1 cellular context compared by ENCODE assay signal in the genomic region with DNA sequence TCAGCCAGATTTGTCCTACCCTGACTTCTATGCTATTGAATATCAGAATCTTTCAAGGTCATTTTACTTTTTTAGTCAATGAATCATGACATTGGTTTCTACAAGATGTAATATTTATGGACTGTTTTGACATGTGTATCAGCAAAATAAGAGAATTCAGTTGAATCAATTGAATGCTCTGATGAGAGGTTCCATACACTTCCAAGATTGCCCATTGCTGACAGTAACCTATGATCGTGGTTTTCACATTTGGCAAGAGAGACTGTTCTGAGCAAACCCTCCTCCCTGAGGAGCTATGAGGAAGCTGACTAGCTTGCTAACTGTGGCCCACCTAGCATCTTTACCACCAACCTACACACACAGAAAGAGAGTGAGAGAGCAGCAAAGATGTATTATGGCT.
TF ChIP-seq lines count a peak whose summit lies in the region.

No MANE protein-coding gene starts in this region.

TF ChIP-seq in IMR-90, 13 proteins besides CTCF, POLR2A, EP300 and RAD21:
- TF ChIP-seq SMC3 (IDR thresholded peaks at IDR 0.05; ENCODE audit: low read depth, low read length) (no peak), MXI1 (IDR thresholded peaks at IDR 0.05; ENCODE audit: borderline replicate concordance, low read depth, low read length) (no peak), BHLHE40 (IDR thresholded peaks at IDR 0.05; ENCODE audit: low read depth, low read length) (no peak), CHD1 (IDR thresholded peaks at IDR 0.05; ENCODE audit: low read depth, low read length) (no peak)
